Comparison of ENCODE assay signal across 5 cellular contexts in genomic region chr17:19135391-19135790, GRCh38. TPM values are rescaled to one million over a fixed set of nuclear protein-coding genes. Genes with fewer than 3 reads are reported as not detected.
"Had no signal": no experiment of that assay in that cellular context is flagged by ENCODE, and none has a peak within 500 bp of the region (broad histone marks: within the 10 kb centered on the region; RNA-seq: fewer than 3 reads in every experiment).

No MANE protein-coding gene starts in this region.

RNA-seq across cellular contexts. Expression of gene GRAPL, which starts 8.0 kb away (rescaled TPM):
- total RNA-seq: mammary epithelial cell had no signal
- polyA plus RNA-seq: aorta, cardiac muscle cell, fibroblast of lung, keratinocyte, mammary epithelial cell had no signal
